10 cellular contexts compared by ENCODE assay signal in genomic region chr7:149716007-149716931, GRCh38. TPM values are rescaled to one million over a fixed set of nuclear protein-coding genes. Genes with fewer than 3 reads are reported as not detected.
DNase-seq lines count a peak whose midpoint lies in the region; ATAC-seq and TF ChIP-seq lines count a peak whose summit lies in the region.
"Had no signal": no experiment of that assay in that cellular context is flagged by ENCODE, and none has a peak within 500 bp of the region (broad histone marks: within the 10 kb centered on the region; RNA-seq: fewer than 3 reads in every experiment).

No MANE protein-coding gene starts in this region.

- peak overlapping the region; percentile 69 for H3K4me3 Mint-ChIP-seq in central memory CD8-positive, alpha-beta T cell
- H3K4me3 Mint-ChIP-seq in natural killer cell = peak overlapping the region; percentile 72

- no peaks in the 10 kb centered on the region for H3K79me2 ChIP-seq in KMS-11 (ENCODE audit: insufficient read depth, low read depth)

- H3K27ac ChIP-seq in KMS-11 (no peak overlapping the region), lower lobe of right lung (no peak overlapping the region)

- peak overlapping the region; percentile 81; the same call in 1 of the 2 replicates for H3K4me2 ChIP-seq in KMS-11

- H3K36me3 Mint-ChIP-seq in central memory CD8-positive, alpha-beta T cell (ENCODE audit: insufficient read depth) = peaks cover 9% of the 10 kb centered on the region
- peaks cover 4% of the 10 kb centered on the region for H3K36me3 Mint-ChIP-seq in natural killer cell

- ATAC-seq in central memory CD8-positive, alpha-beta T cell (replicated peaks; ENCODE audit: extremely low read depth, poor library complexity, severe bottlenecking) = no peak
- no peak for ATAC-seq in natural killer cell
- no peak for ATAC-seq in lower lobe of right lung

- intact Hi-C loops in natural killer cell (cut with micrococcal nuclease) (no loop called here), lower lobe of right lung (cut with DNase I) (no loop called here)

- no peaks in the 10 kb centered on the region for H3K27me3 Mint-ChIP-seq in central memory CD8-positive, alpha-beta T cell
- no peaks in the 10 kb centered on the region for H3K27me3 Mint-ChIP-seq in natural killer cell (ENCODE audit: low read depth in 2 of 2)

- no peaks in the 10 kb centered on the region for H4K20me1 ChIP-seq in KMS-11 (ENCODE audit: insufficient read depth)

- H3K4me1 ChIP-seq in KMS-11 (ENCODE audit: low read depth, poor library complexity, severe bottlenecking) (peaks cover 7% of the 10 kb centered on the region), lower lobe of right lung (peaks cover 16% of the 10 kb centered on the region)

- H3K9me3 ChIP-seq in lower lobe of right lung = peaks cover 2% of the 10 kb centered on the region

- H3K9ac ChIP-seq in KMS-11 = no peak overlapping the region

- peaks cover 30% of the 10 kb centered on the region for H3K4me1 Mint-ChIP-seq in central memory CD8-positive, alpha-beta T cell
- peaks cover 37 to 49% of the 10 kb centered on the region in 2 donors for H3K4me1 Mint-ChIP-seq in natural killer cell

- H3K36me3 ChIP-seq in BJ (ENCODE audit: control insufficient read depth, insufficient read depth, low read length) = peaks cover 5% of the 10 kb centered on the region
- no peaks in the 10 kb centered on the region for H3K36me3 ChIP-seq in KMS-11 (ENCODE audit: insufficient read depth)
- peaks cover 10% of the 10 kb centered on the region for H3K36me3 ChIP-seq in lower lobe of right lung

- H3K4me3 ChIP-seq in BJ (ENCODE audit: low read depth, low read length) = peak overlapping the region; percentile 81
- no peak overlapping the region for H3K4me3 ChIP-seq in KMS-11 (IDR thresholded peaks at IDR 0.05; ENCODE audit: insufficient read depth, low read depth, low read length)
- H3K4me3 ChIP-seq in lower lobe of right lung = no peak overlapping the region

- H2AFZ ChIP-seq in KMS-11 (ENCODE audit: low read depth) = no peak overlapping the region

- DNase-seq in BJ (ENCODE audit: low read depth) (no peak), natural killer cell (no peak), lower lobe of right lung (no peak), HuH-7 (ENCODE audit: low spot score) (no peak), NCI-H1436 treated with DMSO at 0.1 percent for 48 hours (lab: John Stamatoyannopoulos, UW) (no peak)
- DNase-seq in central memory CD8-positive, alpha-beta T cell (ENCODE audit: low spot score in 2 of 2) = no peak
- DNase-seq in stimulated activated CD4-positive, alpha-beta T cell treated with anti-CD3 and anti-CD28 coated beads, Interleukin-4, amount 100 ng/mL, for 24 hours = no peak
- DNase-seq: MV-4-11 had no signal

- no peaks in the 10 kb centered on the region for H3K27me3 ChIP-seq in BJ (ENCODE audit: control insufficient read depth, insufficient read depth, low read length)
- H3K27me3 ChIP-seq in KMS-11 (ENCODE audit: insufficient read depth, low read depth) = no peaks in the 10 kb centered on the region
- no peaks in the 10 kb centered on the region for H3K27me3 ChIP-seq in lower lobe of right lung (ENCODE audit: low read depth)
- H3K27me3 ChIP-seq: adrenal gland had no signal

- CTCF ChIA-PET in BJ (lab: Yijun Ruan, JAX) = interaction anchor here (0.6 to 2.6 kb wide), 7 partner anchors 15 to 91 kb away, joined by 3 to 15 read pairs (median 7); no protein-coding TSS in a partner anchor

- H3K9me3 Mint-ChIP-seq in central memory CD8-positive, alpha-beta T cell = peaks cover 6% of the 10 kb centered on the region
- H3K9me3 Mint-ChIP-seq in natural killer cell = peaks cover 0 to 3% of the 10 kb centered on the region in 2 donors

- POLR2A ChIA-PET in BJ (lab: Charles Lee) = interaction anchor here (0.5 to 0.7 kb wide), 2 partner anchors 91 to 222 kb away, joined by 3 to 4 read pairs; no protein-coding TSS in a partner anchor

- 0 out of 2 replicates have a peak, but pooled peaks have one; percentile 26 for TF ChIP-seq CTCF in BJ (IDR thresholded peaks at IDR 0.05; ENCODE audit: insufficient read depth, low read depth, low read length)
- TF ChIP-seq CTCF in KMS-11 (conservative IDR thresholded peaks at IDR 0.05; ENCODE audit: low read depth, low read length) = no peak
- TF ChIP-seq CTCF in natural killer cell (IDR thresholded peaks at IDR 0.05) = no peak
- no peak for TF ChIP-seq CTCF in lower lobe of right lung (IDR thresholded peaks at IDR 0.05)

- peak overlapping the region; percentile 83 for H3K27ac Mint-ChIP-seq in central memory CD8-positive, alpha-beta T cell (ENCODE audit: low read depth)
- peak overlapping the region; percentile 74 to 86 for H3K27ac Mint-ChIP-seq in natural killer cell

RNA-seq across cellular contexts. Expression of gene ZNF467, which starts 57.1 kb away (rescaled TPM):
- polyA plus RNA-seq in BJ (2011; rRNA removed) = 0.92 and 1.6 TPM in 2 replicates
- 0.36 and 0.47 TPM in 2 replicates for polyA minus RNA-seq in BJ (2011; rRNA and poly(A)+ RNA removed)
- total RNA-seq in natural killer cell (1 to 10 TPM; 2.8 to 5.4 (median 3.7) TPM), lower lobe of right lung (23.0 TPM)
